ENCODE assay signal across 1 cellular context in the genomic region with DNA sequence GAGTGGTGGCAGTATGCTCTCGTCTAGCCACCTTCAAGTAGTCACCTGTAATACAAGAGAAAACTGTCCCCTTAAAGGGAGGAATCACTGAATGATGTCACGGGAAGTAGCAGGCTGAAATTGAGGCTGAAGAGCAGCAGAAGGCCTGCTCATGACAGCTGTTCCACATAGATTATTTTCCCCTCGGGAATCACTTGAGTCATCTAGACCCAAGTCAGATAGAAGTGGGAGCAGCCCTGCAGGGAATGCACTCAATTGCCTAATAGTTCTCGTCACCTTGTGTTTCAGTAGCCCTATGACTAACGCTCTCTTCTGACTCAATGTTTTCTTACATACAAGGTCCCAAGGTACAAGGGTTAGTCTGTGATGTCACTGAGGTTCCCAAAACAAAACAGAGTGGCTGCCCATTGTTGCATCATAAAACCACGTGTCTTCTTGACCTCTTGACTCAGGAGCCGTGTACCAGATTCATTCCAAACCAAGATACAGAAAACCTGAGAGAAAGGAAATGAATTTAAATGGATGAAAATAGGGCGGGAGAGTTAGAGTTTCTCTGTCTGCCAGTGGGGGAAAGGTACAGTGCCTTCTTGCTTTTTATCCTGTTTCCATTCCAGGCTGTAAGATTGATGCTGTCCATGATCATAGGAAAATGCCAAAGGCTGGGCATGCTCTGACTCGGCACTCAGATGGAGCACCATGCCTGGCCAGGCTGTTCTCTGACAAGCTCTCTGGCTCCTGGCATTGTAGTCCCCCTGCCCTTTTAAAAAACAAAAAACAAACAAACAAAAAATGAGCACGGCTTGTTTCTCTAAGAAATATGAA.
TF ChIP-seq lines count a peak whose summit lies in the region.

No MANE protein-coding gene starts in this region.

TF ChIP-seq in K562, 482 proteins besides CTCF, POLR2A, EP300 and RAD21 (continued from another document and continues in another):
- TF ChIP-seq, protein P1, sequence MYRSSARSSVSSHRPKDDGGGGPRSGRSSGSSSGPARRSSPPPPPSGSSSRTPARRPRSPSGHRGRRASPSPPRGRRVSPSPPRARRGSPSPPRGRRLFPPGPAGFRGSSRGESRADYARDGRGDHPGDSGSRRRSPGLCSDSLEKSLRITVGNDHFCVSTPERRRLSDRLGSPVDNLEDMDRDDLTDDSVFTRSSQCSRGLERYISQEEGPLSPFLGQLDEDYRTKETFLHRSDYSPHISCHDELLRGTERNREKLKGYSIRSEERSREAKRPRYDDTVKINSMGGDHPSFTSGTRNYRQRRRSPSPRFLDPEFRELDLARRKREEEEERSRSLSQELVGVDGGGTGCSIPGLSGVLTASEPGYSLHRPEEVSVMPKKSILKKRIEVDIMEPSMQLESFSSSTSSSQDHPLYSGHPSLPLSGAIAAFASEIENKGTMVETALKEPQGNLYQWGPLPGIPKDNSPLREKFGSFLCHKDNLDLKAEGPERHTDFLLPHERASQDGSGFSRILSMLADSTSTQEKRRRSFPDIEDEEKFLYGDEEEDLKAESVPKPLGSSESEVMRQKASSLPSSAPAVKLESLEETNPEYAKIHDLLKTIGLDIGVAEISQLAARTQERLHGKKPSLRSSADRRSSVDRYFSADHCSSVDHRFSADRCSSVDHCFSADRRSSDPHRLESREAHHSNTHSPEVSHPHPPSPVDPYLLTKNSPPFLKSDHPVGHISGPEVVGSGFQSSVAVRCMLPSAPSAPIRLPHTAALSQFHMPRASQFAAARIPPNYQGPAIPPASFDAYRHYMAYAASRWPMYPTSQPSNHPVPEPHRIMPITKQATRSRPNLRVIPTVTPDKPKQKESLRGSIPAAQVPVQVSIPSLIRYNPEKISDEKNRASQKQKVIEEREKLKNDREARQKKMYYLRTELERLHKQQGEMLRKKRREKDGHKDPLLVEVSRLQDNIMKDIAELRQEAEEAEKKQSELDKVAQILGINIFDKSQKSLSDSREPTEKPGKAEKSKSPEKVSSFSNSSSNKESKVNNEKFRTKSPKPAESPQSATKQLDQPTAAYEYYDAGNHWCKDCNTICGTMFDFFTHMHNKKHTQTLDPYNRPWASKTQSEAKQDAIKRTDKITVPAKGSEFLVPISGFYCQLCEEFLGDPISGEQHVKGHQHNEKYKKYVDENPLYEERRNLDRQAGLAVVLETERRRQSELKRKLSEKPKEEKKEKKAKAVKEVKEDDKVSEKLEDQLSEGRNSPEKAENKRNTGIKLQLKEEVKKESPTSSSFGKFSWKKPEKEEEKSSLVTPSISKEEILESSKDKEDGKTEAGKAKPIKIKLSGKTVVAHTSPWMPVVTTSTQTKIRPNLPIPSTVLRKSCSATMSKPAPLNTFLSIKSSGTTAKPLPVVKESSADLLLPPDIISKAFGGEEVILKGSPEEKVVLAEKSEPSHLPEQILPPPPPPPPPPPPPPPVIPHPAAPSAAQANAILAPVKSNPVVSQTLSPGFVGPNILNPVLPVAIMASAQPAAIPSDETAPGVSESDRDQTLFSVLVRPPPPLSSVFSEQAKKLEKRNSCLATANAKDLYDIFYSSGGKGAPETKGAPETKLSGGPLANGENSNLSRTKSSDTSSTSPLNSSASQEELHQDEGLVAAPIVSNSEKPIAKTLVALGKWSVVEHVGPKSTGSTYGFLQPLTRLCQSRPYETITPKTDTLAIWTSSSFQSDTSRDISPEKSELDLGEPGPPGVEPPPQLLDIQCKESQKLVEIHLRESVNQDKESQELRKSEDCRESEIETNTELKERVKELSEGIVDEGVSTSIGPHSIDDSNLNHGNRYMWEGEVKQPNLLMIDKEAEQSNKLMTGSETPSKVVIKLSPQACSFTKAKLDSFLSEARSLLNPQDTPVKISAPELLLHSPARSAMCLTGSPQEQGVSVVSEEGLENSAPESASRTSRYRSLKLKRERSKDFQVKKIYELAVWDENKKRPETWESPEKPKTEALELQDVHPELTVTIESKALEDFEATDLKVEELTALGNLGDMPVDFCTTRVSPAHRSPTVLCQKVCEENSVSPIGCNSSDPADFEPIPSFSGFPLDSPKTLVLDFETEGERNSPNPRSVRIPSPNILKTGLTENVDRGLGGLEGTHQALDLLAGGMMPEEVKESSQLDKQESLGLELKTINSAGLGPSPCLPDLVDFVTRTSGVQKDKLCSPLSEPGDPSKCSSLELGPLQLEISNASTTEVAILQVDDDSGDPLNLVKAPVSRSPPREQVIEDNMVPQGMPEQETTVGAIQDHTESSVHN (IDR thresholded peaks at IDR 0.05; ENCODE audit: borderline replicate concordance in 1 of 2, low read depth in 1 of 2): peak in 1 of 2 experiments; percentile 99; a peak in 2 of 4 replicates
- TF ChIP-seq, protein P2, sequence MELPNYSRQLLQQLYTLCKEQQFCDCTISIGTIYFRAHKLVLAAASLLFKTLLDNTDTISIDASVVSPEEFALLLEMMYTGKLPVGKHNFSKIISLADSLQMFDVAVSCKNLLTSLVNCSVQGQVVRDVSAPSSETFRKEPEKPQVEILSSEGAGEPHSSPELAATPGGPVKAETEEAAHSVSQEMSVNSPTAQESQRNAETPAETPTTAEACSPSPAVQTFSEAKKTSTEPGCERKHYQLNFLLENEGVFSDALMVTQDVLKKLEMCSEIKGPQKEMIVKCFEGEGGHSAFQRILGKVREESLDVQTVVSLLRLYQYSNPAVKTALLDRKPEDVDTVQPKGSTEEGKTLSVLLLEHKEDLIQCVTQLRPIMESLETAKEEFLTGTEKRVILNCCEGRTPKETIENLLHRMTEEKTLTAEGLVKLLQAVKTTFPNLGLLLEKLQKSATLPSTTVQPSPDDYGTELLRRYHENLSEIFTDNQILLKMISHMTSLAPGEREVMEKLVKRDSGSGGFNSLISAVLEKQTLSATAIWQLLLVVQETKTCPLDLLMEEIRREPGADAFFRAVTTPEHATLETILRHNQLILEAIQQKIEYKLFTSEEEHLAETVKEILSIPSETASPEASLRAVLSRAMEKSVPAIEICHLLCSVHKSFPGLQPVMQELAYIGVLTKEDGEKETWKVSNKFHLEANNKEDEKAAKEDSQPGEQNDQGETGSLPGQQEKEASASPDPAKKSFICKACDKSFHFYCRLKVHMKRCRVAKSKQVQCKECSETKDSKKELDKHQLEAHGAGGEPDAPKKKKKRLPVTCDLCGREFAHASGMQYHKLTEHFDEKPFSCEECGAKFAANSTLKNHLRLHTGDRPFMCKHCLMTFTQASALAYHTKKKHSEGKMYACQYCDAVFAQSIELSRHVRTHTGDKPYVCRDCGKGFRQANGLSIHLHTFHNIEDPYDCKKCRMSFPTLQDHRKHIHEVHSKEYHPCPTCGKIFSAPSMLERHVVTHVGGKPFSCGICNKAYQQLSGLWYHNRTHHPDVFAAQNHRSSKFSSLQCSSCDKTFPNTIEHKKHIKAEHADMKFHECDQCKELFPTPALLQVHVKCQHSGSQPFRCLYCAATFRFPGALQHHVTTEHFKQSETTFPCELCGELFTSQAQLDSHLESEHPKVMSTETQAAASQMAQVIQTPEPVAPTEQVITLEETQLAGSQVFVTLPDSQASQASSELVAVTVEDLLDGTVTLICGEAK (IDR thresholded peaks at IDR 0.05): no peak
- TF ChIP-seq, protein P2 (CRISPR knock-in tag; IDR thresholded peaks at IDR 0.05): no peak
- TF ChIP-seq HMGN3 (IDR thresholded peaks at IDR 0.05; ENCODE audit: borderline replicate concordance, extremely low read depth, insufficient read length, low read depth, low read length): peak; percentile 58
- TF ChIP-seq MTA3 (IDR thresholded peaks at IDR 0.05; ENCODE audit: borderline replicate concordance): peak; percentile 96
- peak; percentile 70 for TF ChIP-seq RAD51 (IDR thresholded peaks at IDR 0.05; ENCODE audit: borderline replicate concordance, low read depth)
- peak; percentile 85; the same call in 1 of the 2 replicates for TF ChIP-seq ZSCAN32 (CRISPR knock-in tag; IDR thresholded peaks at IDR 0.05)
- peak; percentile 44; the same call in 1 of the 2 replicates for TF ChIP-seq PML (IDR thresholded peaks at IDR 0.05; ENCODE audit: low read length)
- TF ChIP-seq TAF9B (IDR thresholded peaks at IDR 0.05; ENCODE audit: partially characterized antibody): peak; percentile 87
- TF ChIP-seq SMARCC2 (IDR thresholded peaks at IDR 0.05; ENCODE audit: low read depth): peak; percentile 92
- peak; percentile 70 for TF ChIP-seq CBFA2T2 (conservative IDR thresholded peaks at IDR 0.05)
- TF ChIP-seq TAF15 (IDR thresholded peaks at IDR 0.05; ENCODE audit: low read depth, low read length): no peak
- TF ChIP-seq GTF2E2 (tag; IDR thresholded peaks at IDR 0.05): peak; percentile 58; the same call in 1 of the 2 replicates
- TF ChIP-seq, protein P3, sequence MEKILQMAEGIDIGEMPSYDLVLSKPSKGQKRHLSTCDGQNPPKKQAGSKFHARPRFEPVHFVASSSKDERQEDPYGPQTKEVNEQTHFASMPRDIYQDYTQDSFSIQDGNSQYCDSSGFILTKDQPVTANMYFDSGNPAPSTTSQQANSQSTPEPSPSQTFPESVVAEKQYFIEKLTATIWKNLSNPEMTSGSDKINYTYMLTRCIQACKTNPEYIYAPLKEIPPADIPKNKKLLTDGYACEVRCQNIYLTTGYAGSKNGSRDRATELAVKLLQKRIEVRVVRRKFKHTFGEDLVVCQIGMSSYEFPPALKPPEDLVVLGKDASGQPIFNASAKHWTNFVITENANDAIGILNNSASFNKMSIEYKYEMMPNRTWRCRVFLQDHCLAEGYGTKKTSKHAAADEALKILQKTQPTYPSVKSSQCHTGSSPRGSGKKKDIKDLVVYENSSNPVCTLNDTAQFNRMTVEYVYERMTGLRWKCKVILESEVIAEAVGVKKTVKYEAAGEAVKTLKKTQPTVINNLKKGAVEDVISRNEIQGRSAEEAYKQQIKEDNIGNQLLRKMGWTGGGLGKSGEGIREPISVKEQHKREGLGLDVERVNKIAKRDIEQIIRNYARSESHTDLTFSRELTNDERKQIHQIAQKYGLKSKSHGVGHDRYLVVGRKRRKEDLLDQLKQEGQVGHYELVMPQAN (IDR thresholded peaks at IDR 0.05; ENCODE audit: borderline replicate concordance): no peak
- TF ChIP-seq KDM5B (IDR thresholded peaks at IDR 0.05; ENCODE audit: insufficient replicate concordance, low read depth, low read length): no peak
- peak; percentile 52; the same call in 1 of the 2 replicates for TF ChIP-seq ZC3H11A (IDR thresholded peaks at IDR 0.05; ENCODE audit: low read depth, low read length)
- TF ChIP-seq ZNF354B (CRISPR knock-in tag; IDR thresholded peaks at IDR 0.05): no peak
- TF ChIP-seq KLF13 (tag; IDR thresholded peaks at IDR 0.05; ENCODE audit: borderline replicate concordance, low read depth): no peak
- TF ChIP-seq, protein P4, sequence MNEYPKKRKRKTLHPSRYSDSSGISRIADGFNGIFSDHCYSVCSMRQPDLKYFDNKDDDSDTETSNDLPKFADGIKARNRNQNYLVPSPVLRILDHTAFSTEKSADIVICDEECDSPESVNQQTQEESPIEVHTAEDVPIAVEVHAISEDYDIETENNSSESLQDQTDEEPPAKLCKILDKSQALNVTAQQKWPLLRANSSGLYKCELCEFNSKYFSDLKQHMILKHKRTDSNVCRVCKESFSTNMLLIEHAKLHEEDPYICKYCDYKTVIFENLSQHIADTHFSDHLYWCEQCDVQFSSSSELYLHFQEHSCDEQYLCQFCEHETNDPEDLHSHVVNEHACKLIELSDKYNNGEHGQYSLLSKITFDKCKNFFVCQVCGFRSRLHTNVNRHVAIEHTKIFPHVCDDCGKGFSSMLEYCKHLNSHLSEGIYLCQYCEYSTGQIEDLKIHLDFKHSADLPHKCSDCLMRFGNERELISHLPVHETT (CRISPR knock-in tag; conservative IDR thresholded peaks at IDR 0.05 in 1 of 2, IDR thresholded peaks at IDR 0.05 in 1 of 2): 0 out of 4 replicates have a peak, but pooled peaks of 1 of the 2 experiments have one; percentile 33
- TF ChIP-seq CREM (IDR thresholded peaks at IDR 0.05; ENCODE audit: low read depth): peak; percentile 92
- no peak for TF ChIP-seq STAG1 (CRISPR knock-in tag; IDR thresholded peaks at IDR 0.05; ENCODE audit: borderline replicate concordance)
- TF ChIP-seq ATF1 (CRISPR knock-in tag; IDR thresholded peaks at IDR 0.05): no peak
- TF ChIP-seq ATF1 (tag; IDR thresholded peaks at IDR 0.05): peak; percentile 93
- no peak for TF ChIP-seq ZNF830 (CRISPR knock-in tag; IDR thresholded peaks at IDR 0.05)
- TF ChIP-seq HDAC3 (IDR thresholded peaks at IDR 0.05; ENCODE audit: borderline replicate concordance, partially characterized antibody): peak; percentile 72
- 0 out of 2 replicates have a peak, but pooled peaks have one; percentile 31 for TF ChIP-seq PTTG1 (tag; IDR thresholded peaks at IDR 0.05; ENCODE audit: low read depth)
- TF ChIP-seq ESRRA (IDR thresholded peaks at IDR 0.05; ENCODE audit: borderline replicate concordance, low read depth): peak; percentile 68
- TF ChIP-seq DIDO1 (tag; IDR thresholded peaks at IDR 0.05; ENCODE audit: low read depth): peak; percentile 37; the same call in 1 of the 2 replicates
- no peak for TF ChIP-seq ZNF41 (CRISPR knock-in tag; conservative IDR thresholded peaks at IDR 0.05)
- no peak for TF ChIP-seq ZNF561 (CRISPR knock-in tag; conservative IDR thresholded peaks at IDR 0.05)
- no peak for TF ChIP-seq HOXB6 (CRISPR knock-in tag; IDR thresholded peaks at IDR 0.05; ENCODE audit: borderline replicate concordance)
- peak; percentile 56 for TF ChIP-seq SP1 (CRISPR knock-in tag; IDR thresholded peaks at IDR 0.05)
- TF ChIP-seq, protein P5, sequence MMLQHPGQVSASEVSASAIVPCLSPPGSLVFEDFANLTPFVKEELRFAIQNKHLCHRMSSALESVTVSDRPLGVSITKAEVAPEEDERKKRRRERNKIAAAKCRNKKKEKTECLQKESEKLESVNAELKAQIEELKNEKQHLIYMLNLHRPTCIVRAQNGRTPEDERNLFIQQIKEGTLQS (IDR thresholded peaks at IDR 0.05): peak; percentile 99
- TF ChIP-seq, protein P5 (CRISPR knock-in tag; conservative IDR thresholded peaks at IDR 0.05): peak; percentile 98
